In the genomic region with DNA sequence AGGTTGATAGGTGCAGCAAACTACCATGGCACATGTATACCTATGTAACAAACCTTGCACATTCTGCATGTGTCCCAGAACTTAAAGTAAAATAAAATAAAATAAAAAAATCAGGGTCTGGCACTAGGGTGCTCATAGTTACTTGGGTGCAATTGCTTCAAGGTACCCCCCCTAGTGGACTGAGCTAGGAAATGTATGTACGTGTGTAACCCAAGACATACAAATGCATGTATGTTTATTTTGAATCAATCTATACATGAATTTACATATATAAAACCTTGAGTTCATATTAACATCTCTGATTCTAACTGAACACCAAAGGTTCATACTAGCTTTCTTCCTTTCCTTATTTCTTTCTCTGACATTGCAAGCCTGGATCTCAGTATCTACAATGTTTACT, we compare ENCODE assay signal across 1 cellular context.
TF ChIP-seq lines count a peak whose summit lies in the region.

No MANE protein-coding gene starts in this region.

TF ChIP-seq in IMR-90, 13 proteins besides CTCF, POLR2A, EP300 and RAD21 (continued from another document):
- no peak for TF ChIP-seq MAZ (IDR thresholded peaks at IDR 0.05; ENCODE audit: borderline replicate concordance, low read depth, low read length)
- TF ChIP-seq MXI1 (IDR thresholded peaks at IDR 0.05; ENCODE audit: borderline replicate concordance, low read depth, low read length), result no peak
- TF ChIP-seq SMC3 (IDR thresholded peaks at IDR 0.05; ENCODE audit: low read depth, low read length), result no peak
- TF ChIP-seq BHLHE40 (IDR thresholded peaks at IDR 0.05; ENCODE audit: low read depth, low read length), result no peak
- no peak for TF ChIP-seq FOS (IDR thresholded peaks at IDR 0.05; ENCODE audit: low read depth, low read length)
- TF ChIP-seq, protein P1, sequence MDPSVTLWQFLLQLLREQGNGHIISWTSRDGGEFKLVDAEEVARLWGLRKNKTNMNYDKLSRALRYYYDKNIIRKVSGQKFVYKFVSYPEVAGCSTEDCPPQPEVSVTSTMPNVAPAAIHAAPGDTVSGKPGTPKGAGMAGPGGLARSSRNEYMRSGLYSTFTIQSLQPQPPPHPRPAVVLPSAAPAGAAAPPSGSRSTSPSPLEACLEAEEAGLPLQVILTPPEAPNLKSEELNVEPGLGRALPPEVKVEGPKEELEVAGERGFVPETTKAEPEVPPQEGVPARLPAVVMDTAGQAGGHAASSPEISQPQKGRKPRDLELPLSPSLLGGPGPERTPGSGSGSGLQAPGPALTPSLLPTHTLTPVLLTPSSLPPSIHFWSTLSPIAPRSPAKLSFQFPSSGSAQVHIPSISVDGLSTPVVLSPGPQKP (IDR thresholded peaks at IDR 0.05; ENCODE audit: borderline replicate concordance, low read depth, low read length), result no peak
